In genomic region chr14:56794088-56794556, GRCh38 we compare ENCODE assay signal across 1 cellular context.
TF ChIP-seq lines count a peak whose summit lies in the region.

No MANE protein-coding gene starts in this region.

TF ChIP-seq in HepG2, 621 proteins besides CTCF, POLR2A, EP300 and RAD21:
- no peak for TF ChIP-seq TFDP2 (CRISPR knock-in tag; IDR thresholded peaks at IDR 0.05)
- no peak for TF ChIP-seq FUBP1 (CRISPR knock-in tag; IDR thresholded peaks at IDR 0.05; ENCODE audit: borderline replicate concordance)
- TF ChIP-seq ZFP36 (IDR thresholded peaks at IDR 0.05; ENCODE audit: borderline replicate concordance, low read depth, low read length, partially characterized antibody): no peak
- TF ChIP-seq NFIB (CRISPR knock-in tag; IDR thresholded peaks at IDR 0.05; ENCODE audit: borderline replicate concordance): no peak
- no peak for TF ChIP-seq ZNF781 (CRISPR knock-in tag; IDR thresholded peaks at IDR 0.05; ENCODE audit: borderline replicate concordance, not compliant biosample characterization)
- no peak for TF ChIP-seq SPEN (CRISPR knock-in tag; IDR thresholded peaks at IDR 0.05; ENCODE audit: low read depth)
- TF ChIP-seq RBM39 (IDR thresholded peaks at IDR 0.05; ENCODE audit: low read depth, low read length, poor library complexity, severe bottlenecking): no peak
- no peak for TF ChIP-seq FOXO1 (CRISPR knock-in tag; IDR thresholded peaks at IDR 0.05)
- TF ChIP-seq JARID2 (CRISPR knock-in tag; IDR thresholded peaks at IDR 0.05; ENCODE audit: insufficient replicate concordance): no peak
- no peak for TF ChIP-seq RXRB (CRISPR knock-in tag; IDR thresholded peaks at IDR 0.05; ENCODE audit: borderline replicate concordance)
- TF ChIP-seq ZMAT5 (CRISPR knock-in tag; IDR thresholded peaks at IDR 0.05; ENCODE audit: borderline replicate concordance, low read depth): no peak
- TF ChIP-seq SIX1 (CRISPR knock-in tag; IDR thresholded peaks at IDR 0.05; ENCODE audit: borderline replicate concordance): no peak
- no peak for TF ChIP-seq MED1 (CRISPR knock-in tag; IDR thresholded peaks at IDR 0.05)
